Comparison of ENCODE assay signal across 17 cellular contexts in the genomic region with DNA sequence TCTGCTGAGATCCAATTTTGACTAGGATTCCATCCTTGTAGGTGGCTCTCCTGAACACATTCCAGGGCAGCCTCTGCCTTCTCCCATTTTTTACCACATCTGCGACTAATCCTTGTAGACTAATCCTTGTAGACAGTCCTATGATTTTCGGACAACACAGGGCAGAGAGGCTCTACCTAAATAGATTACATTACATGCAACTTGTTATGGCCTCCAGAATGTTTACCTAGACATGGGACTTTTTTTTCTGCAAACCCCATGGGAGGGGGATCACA.
A peak's percentile ranks its signal among the peaks of the same experiment; 100 is the strongest.
DNase-seq lines count a peak whose midpoint lies in the region; ATAC-seq and TF ChIP-seq lines count a peak whose summit lies in the region.
"Had no signal": no experiment of that assay in that cellular context is flagged by ENCODE, and none has a peak within 500 bp of the region (broad histone marks: within the 10 kb centered on the region; RNA-seq: fewer than 3 reads in every experiment).

No MANE protein-coding gene starts in this region.

- TF ChIP-seq CTCF in OCI-LY7 (conservative IDR thresholded peaks at IDR 0.05; ENCODE audit: low read length) (no peak), nephron progenitor cell (IDR thresholded peaks at IDR 0.05) (no peak), progenitor cell of endocrine pancreas (IDR thresholded peaks at IDR 0.05; ENCODE audit: unreplicated experiment) (no peak)

- H3K9me3 Mint-ChIP-seq in nephron progenitor cell (no peaks in the 10 kb centered on the region), progenitor cell of endocrine pancreas (ENCODE audit: low read depth) (no peaks in the 10 kb centered on the region)
- H3K9me3 Mint-ChIP-seq: CD4-positive, alpha-beta T cell had no signal

- H3K27me3 Mint-ChIP-seq in nephron progenitor cell (ENCODE audit: low read depth, poor library complexity) = no peaks in the 10 kb centered on the region
- H3K27me3 Mint-ChIP-seq in progenitor cell of endocrine pancreas = no peaks in the 10 kb centered on the region

- CTCF ChIA-PET in OCI-LY7 (lab: Charles Lee; ENCODE audit: unreplicated experiment) = no interaction called here

- H3K36me3 ChIP-seq in OCI-LY7 (ENCODE audit: insufficient read depth, low read length) (no peaks in the 10 kb centered on the region), MG63 (no peaks in the 10 kb centered on the region)
- H3K36me3 ChIP-seq: HAP-1 had no signal

- H3K9me3 ChIP-seq in OCI-LY7 (ENCODE audit: low read length) (no peaks in the 10 kb centered on the region; the same call in 1 of the 2 replicates), MG63 (no peaks in the 10 kb centered on the region)
- H3K9me3 ChIP-seq: A549, Caco-2, HAP-1 had no signal

- H3K27ac Mint-ChIP-seq in nephron progenitor cell (peak overlapping the region; percentile 38), progenitor cell of endocrine pancreas (no peak overlapping the region)
- H3K27ac Mint-ChIP-seq: CD4-positive, alpha-beta T cell had no signal

- no peaks in the 10 kb centered on the region for H3K36me3 Mint-ChIP-seq in nephron progenitor cell (ENCODE audit: low read depth)
- H3K36me3 Mint-ChIP-seq in progenitor cell of endocrine pancreas (ENCODE audit: insufficient read depth) = no peaks in the 10 kb centered on the region

- in situ Hi-C loops in G401 (cut with HindIII; ENCODE audit: low sequenced_read_pairs) = no loop called here

- POLR2A ChIA-PET in OCI-LY7 (lab: Charles Lee) = interaction anchor here (0.6 to 4.8 kb wide), 9 partner anchors 9 to 46 kb away, joined by 3 to 21 read pairs (median 4); no protein-coding TSS in a partner anchor

- peak; percentile 19 for DNase-seq in G401 (ENCODE audit: low spot score)
- DNase-seq in NCI-H82 (lab: John Stamatoyannopoulos, UW) = peak; percentile 71
- DNase-seq in OCI-LY7 (ENCODE audit: low spot score) = peak; percentile 39
- DNase-seq in nephron progenitor cell = no peak
- DNase-seq in MG63 = no peak
- no peak for DNase-seq in progenitor cell of endocrine pancreas (ENCODE audit: low spot score, unreplicated experiment)
- DNase-seq: AML-193; Caco-2; CD4-positive, alpha-beta T cell; GF-D8; GM23248 had no signal

- H3K4me3 Mint-ChIP-seq in nephron progenitor cell (no peak overlapping the region), progenitor cell of endocrine pancreas (ENCODE audit: low read depth) (no peak overlapping the region)
- H3K4me3 Mint-ChIP-seq: CD4-positive, alpha-beta T cell had no signal

- no peak for ATAC-seq in GM21423 (IDR thresholded peaks at IDR 0.05; ENCODE audit: unreplicated experiment)
- ATAC-seq: A549, HepG2 had no signal

- intact Hi-C loops in OCI-LY7 (cut with micrococcal nuclease; ENCODE audit: unreplicated experiment) = loop anchor here (2.0 to 5.0 kb wide), 2 partner anchors 32 to 504 kb away; no protein-coding TSS in a partner anchor

- peak overlapping the region; percentile 27 for H3K4me3 ChIP-seq in OCI-LY7 (ENCODE audit: low read depth, low read length, poor library complexity, severe bottlenecking)
- H3K4me3 ChIP-seq in MG63 = no peak overlapping the region
- H3K4me3 ChIP-seq: A549, GM23248, HAP-1 had no signal

- H2AFZ ChIP-seq in OCI-LY7 (ENCODE audit: low read length) = peak overlapping the region; percentile 63; the same call in 1 of the 2 replicates
- H2AFZ ChIP-seq: GM23248 had no signal

- H3K27me3 ChIP-seq in MG63 = no peaks in the 10 kb centered on the region

- H3K27ac ChIP-seq in OCI-LY7 (ENCODE audit: low read depth, low read length, poor library complexity, severe bottlenecking) = peak overlapping the region; percentile 94
- H3K27ac ChIP-seq: 22Rv1, A549, C4-2B, GM23248 had no signal

- no peaks in the 10 kb centered on the region for H4K20me1 ChIP-seq in OCI-LY7 (ENCODE audit: insufficient read depth, low read length)

- H3K4me1 Mint-ChIP-seq in nephron progenitor cell = peaks cover 76% of the 10 kb centered on the region
- peaks cover 9% of the 10 kb centered on the region for H3K4me1 Mint-ChIP-seq in progenitor cell of endocrine pancreas (ENCODE audit: low read depth)

- no peaks in the 10 kb centered on the region for H3K79me2 ChIP-seq in OCI-LY7 (ENCODE audit: insufficient read depth, low read depth, low read length)

- BruUV-seq in OCI-LY7 (replicated peaks; lab: Mats Ljungman, UMichigan) = no TSS peak

- H3K4me2 ChIP-seq in OCI-LY7 (ENCODE audit: low read length) = peak overlapping the region; percentile 60
- H3K4me2 ChIP-seq: A549 had no signal

- no peaks in the 10 kb centered on the region for H3K9me2 ChIP-seq in OCI-LY7 (ENCODE audit: insufficient read depth, low read length)

- H3K4me1 ChIP-seq in OCI-LY7 (ENCODE audit: insufficient read depth, low read length, poor library complexity, severe bottlenecking) = peaks cover 96% of the 10 kb centered on the region
- H3K4me1 ChIP-seq: A549, Caco-2, HAP-1 had no signal

Comparison
In these comparisons a context has a peak if more than half of its experiments do, and no peak if none do; other contexts are left out.
1. DNase-seq: peak in G401 (single experiment), NCI-H82 (single experiment) and OCI-LY7 (single experiment); none in nephron progenitor cell (single experiment), MG63 (single experiment) and progenitor cell of endocrine pancreas (single experiment).